Comparison of ENCODE assay signal across 12 cellular contexts in genomic region chr2:62099523-62100175, GRCh38.
DNase-seq lines count a peak whose midpoint lies in the region; ATAC-seq and FAIRE-seq lines count a peak whose summit lies in the region.
"Had no signal": no experiment of that assay in that cellular context is flagged by ENCODE, and none has a peak within 500 bp of the region (broad histone marks: within the 10 kb centered on the region; RNA-seq: fewer than 3 reads in every experiment).

No MANE protein-coding gene starts in this region.

- no peak for FAIRE-seq in RCC 7860 (lab: Jason Lieb, UNC)

- H3K27ac Mint-ChIP-seq in memory B cell = peak overlapping the region; percentile 28
- H3K27ac Mint-ChIP-seq: stimulated activated naive CD8-positive, alpha-beta T cell treated with anti-CD3 and anti-CD28 coated beads, Interleukin-15, Interleukin-2, amounts not matched to agents 100 ng/mL and 50 ng/mL, for 24 hours had no signal

- H3K36me3 Mint-ChIP-seq in memory B cell = no peaks in the 10 kb centered on the region

- DNase-seq in memory B cell (ENCODE audit: low spot score in 2 of 2) (no peak), RCC 7860 (ENCODE audit: low spot score) (no peak), foreskin melanocyte (no peak), RPMI8226 (no peak)
- DNase-seq in effector CD4-positive, alpha-beta T cell = no peak
- DNase-seq: activated naive CD4-positive, alpha-beta T cell treated with Interleukin-2 at 50 U/mL for 16 hours; left ventricle myocardium superior; NCI-H526 had no signal

- peaks cover 17% of the 10 kb centered on the region for H3K4me1 Mint-ChIP-seq in memory B cell

- H3K9me3 Mint-ChIP-seq in memory B cell = no peaks in the 10 kb centered on the region
- H3K9me3 Mint-ChIP-seq: stimulated activated naive CD8-positive, alpha-beta T cell treated with anti-CD3 and anti-CD28 coated beads, Interleukin-15, Interleukin-2, amounts not matched to agents 100 ng/mL and 50 ng/mL, for 24 hours had no signal

- peak; percentile 94 for ATAC-seq in GM18867 (IDR thresholded peaks at IDR 0.05; ENCODE audit: unreplicated experiment)
- ATAC-seq in GM21576 (IDR thresholded peaks at IDR 0.05; ENCODE audit: unreplicated experiment) = peak; percentile 80
- peak; percentile 74 for ATAC-seq in HG03280 (IDR thresholded peaks at IDR 0.05; ENCODE audit: unreplicated experiment)
- ATAC-seq in memory B cell (ENCODE audit: low read depth) = peak; percentile 50
- ATAC-seq: left ventricle myocardium superior had no signal

- H3K4me3 Mint-ChIP-seq in memory B cell = peak overlapping the region; percentile 72
- H3K4me3 Mint-ChIP-seq: stimulated activated naive CD8-positive, alpha-beta T cell treated with anti-CD3 and anti-CD28 coated beads, Interleukin-15, Interleukin-2, amounts not matched to agents 100 ng/mL and 50 ng/mL, for 24 hours had no signal

- no peaks in the 10 kb centered on the region for H3K27me3 Mint-ChIP-seq in memory B cell
- H3K27me3 Mint-ChIP-seq: stimulated activated naive CD8-positive, alpha-beta T cell treated with anti-CD3 and anti-CD28 coated beads, Interleukin-15, Interleukin-2, amounts not matched to agents 100 ng/mL and 50 ng/mL, for 24 hours had no signal
